ENCODE assay signal across 18 cellular contexts in the genomic region with DNA sequence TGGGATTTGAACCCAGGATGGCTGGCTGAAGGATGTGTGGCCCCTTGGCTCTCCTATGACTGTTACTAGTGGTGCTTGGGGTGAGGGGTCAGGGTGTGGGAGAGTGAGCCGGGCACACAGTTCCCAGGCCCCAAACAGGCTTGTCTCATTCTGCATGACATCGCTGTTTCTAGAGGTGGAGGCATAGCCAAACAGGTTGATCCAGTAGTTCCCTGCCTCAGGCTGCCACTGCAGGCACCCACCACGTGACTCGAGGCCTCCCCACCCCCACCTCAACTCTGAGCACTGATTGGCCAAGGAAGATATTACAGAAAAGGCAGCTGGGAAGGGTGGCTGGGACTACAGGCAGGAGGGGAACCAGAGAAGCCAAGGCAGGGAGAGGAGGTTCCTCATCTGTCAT.
DNase-seq lines count a peak whose midpoint lies in the region; ATAC-seq and TF ChIP-seq lines count a peak whose summit lies in the region.
"Had no signal": no experiment of that assay in that cellular context is flagged by ENCODE, and none has a peak within 500 bp of the region (broad histone marks: within the 10 kb centered on the region; RNA-seq: fewer than 3 reads in every experiment).

No MANE protein-coding gene starts in this region.

- DNase-seq in left ventricle myocardium inferior (no peak), left cardiac atrium (no peak), chondrocyte (ENCODE audit: low spot score) (peak; percentile 27), inferior parietal cortex (ENCODE audit: extremely low spot score) (no peak), GM20000 (ENCODE audit: low spot score) (no peak), KBM-7 (no peak)
- DNase-seq: activated naive CD4-positive, alpha-beta T cell treated with Interleukin-2 at 50 U/mL for 16 hours; dermis blood vessel endothelial cell; islet precursor cell; NCI-H1048; NCI-H2107; NCI-H526 treated with DMSO at 0.1 percent for 48 hours; stimulated activated CD4-positive, alpha-beta T cell treated with anti-CD3 and anti-CD28 coated beads, Interleukin-4, amount 100 ng/mL, for 1 hour had no signal

- peaks cover 6% of the 10 kb centered on the region for H3K9me3 Mint-ChIP-seq in chondrocyte (ENCODE audit: low read depth)
- H3K9me3 Mint-ChIP-seq in stimulated activated memory B cell treated with anti-CD40 and anti-IgM and Interleukin-4, amounts not matched to agents 10 μg/mL and 1 μg/mL and 100 μg/mL, for 72 hours = peaks cover 15% of the 10 kb centered on the region

- intact Hi-C loops in left ventricle myocardium inferior (cut with micrococcal nuclease) (no loop called here), left cardiac atrium (cut with DNase I) (no loop called here)

- no peaks in the 10 kb centered on the region for H3K27me3 ChIP-seq in left ventricle myocardium inferior (ENCODE audit: low read depth)
- H3K27me3 ChIP-seq: heart left ventricle had no signal

- peaks cover 10% of the 10 kb centered on the region for H3K9me3 ChIP-seq in left ventricle myocardium inferior (replicated peaks)

- no peak for TF ChIP-seq RAD21 in Ishikawa (IDR thresholded peaks at IDR 0.05; ENCODE audit: low read depth)

- ATAC-seq in left cardiac atrium = no peak
- ATAC-seq in stimulated activated memory B cell treated with anti-CD40 and anti-IgM and Interleukin-4, amounts not matched to agents 10 μg/mL and 1 μg/mL and 100 μg/mL, for 72 hours = no peak
- ATAC-seq: heart left ventricle, Panc1, SK-N-SH treated with all-trans-retinoic acid at 6 μM for 48 hours had no signal

- TF ChIP-seq EP300 in Ishikawa (IDR thresholded peaks at IDR 0.05; ENCODE audit: borderline replicate concordance) = no peak

- H3K27me3 Mint-ChIP-seq in chondrocyte (ENCODE audit: low read depth) = no peaks in the 10 kb centered on the region
- no peaks in the 10 kb centered on the region for H3K27me3 Mint-ChIP-seq in stimulated activated memory B cell treated with anti-CD40 and anti-IgM and Interleukin-4, amounts not matched to agents 10 μg/mL and 1 μg/mL and 100 μg/mL, for 72 hours

- peaks cover 47% of the 10 kb centered on the region for H3K36me3 ChIP-seq in left ventricle myocardium inferior

- TF ChIP-seq CTCF in left ventricle myocardium inferior (IDR thresholded peaks at IDR 0.05; ENCODE audit: borderline replicate concordance) (no peak), chondrocyte (IDR thresholded peaks at IDR 0.05) (no peak), GM20000 (IDR thresholded peaks at IDR 0.05; ENCODE audit: extremely low read depth, missing control alignments) (no peak)

- peaks cover 30% of the 10 kb centered on the region for H3K4me1 Mint-ChIP-seq in chondrocyte (ENCODE audit: low read depth)
- H3K4me1 Mint-ChIP-seq in stimulated activated memory B cell treated with anti-CD40 and anti-IgM and Interleukin-4, amounts not matched to agents 10 μg/mL and 1 μg/mL and 100 μg/mL, for 72 hours = peaks cover 56% of the 10 kb centered on the region

- H3K4me1 ChIP-seq in left ventricle myocardium inferior = peaks cover 26% of the 10 kb centered on the region

- H3K4me3 ChIP-seq in left ventricle myocardium inferior = no peak overlapping the region

- in situ Hi-C loops in KBM-7 (cut with MboI; ENCODE audit: low pct_unique_long_range_greater_than_20kb, low sequenced_read_pairs) = no loop called here

- peaks cover 35% of the 10 kb centered on the region for H3K36me3 Mint-ChIP-seq in chondrocyte (ENCODE audit: low read depth)
- peaks cover 77% of the 10 kb centered on the region for H3K36me3 Mint-ChIP-seq in stimulated activated memory B cell treated with anti-CD40 and anti-IgM and Interleukin-4, amounts not matched to agents 10 μg/mL and 1 μg/mL and 100 μg/mL, for 72 hours

- H3K27ac Mint-ChIP-seq in chondrocyte (ENCODE audit: unreplicated experiment) = no peak overlapping the region
- peak overlapping the region; percentile 62 for H3K27ac Mint-ChIP-seq in stimulated activated memory B cell treated with anti-CD40 and anti-IgM and Interleukin-4, amounts not matched to agents 10 μg/mL and 1 μg/mL and 100 μg/mL, for 72 hours

- H3K27ac ChIP-seq in left ventricle myocardium inferior (replicated peaks) = peak overlapping the region; percentile 1

- no peak overlapping the region for H3K4me3 Mint-ChIP-seq in chondrocyte (ENCODE audit: unreplicated experiment)
- no peak overlapping the region for H3K4me3 Mint-ChIP-seq in stimulated activated memory B cell treated with anti-CD40 and anti-IgM and Interleukin-4, amounts not matched to agents 10 μg/mL and 1 μg/mL and 100 μg/mL, for 72 hours

TF ChIP-seq in Ishikawa, 13 proteins besides CTCF, POLR2A, EP300 and RAD21:
- TF ChIP-seq CREB1 (IDR thresholded peaks at IDR 0.05; ENCODE audit: low read depth) = no peak
- TF ChIP-seq, protein P1, sequence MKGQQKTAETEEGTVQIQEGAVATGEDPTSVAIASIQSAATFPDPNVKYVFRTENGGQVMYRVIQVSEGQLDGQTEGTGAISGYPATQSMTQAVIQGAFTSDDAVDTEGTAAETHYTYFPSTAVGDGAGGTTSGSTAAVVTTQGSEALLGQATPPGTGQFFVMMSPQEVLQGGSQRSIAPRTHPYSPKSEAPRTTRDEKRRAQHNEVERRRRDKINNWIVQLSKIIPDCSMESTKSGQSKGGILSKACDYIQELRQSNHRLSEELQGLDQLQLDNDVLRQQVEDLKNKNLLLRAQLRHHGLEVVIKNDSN (IDR thresholded peaks at IDR 0.05) = peak; percentile 82
- TF ChIP-seq, protein P2, sequence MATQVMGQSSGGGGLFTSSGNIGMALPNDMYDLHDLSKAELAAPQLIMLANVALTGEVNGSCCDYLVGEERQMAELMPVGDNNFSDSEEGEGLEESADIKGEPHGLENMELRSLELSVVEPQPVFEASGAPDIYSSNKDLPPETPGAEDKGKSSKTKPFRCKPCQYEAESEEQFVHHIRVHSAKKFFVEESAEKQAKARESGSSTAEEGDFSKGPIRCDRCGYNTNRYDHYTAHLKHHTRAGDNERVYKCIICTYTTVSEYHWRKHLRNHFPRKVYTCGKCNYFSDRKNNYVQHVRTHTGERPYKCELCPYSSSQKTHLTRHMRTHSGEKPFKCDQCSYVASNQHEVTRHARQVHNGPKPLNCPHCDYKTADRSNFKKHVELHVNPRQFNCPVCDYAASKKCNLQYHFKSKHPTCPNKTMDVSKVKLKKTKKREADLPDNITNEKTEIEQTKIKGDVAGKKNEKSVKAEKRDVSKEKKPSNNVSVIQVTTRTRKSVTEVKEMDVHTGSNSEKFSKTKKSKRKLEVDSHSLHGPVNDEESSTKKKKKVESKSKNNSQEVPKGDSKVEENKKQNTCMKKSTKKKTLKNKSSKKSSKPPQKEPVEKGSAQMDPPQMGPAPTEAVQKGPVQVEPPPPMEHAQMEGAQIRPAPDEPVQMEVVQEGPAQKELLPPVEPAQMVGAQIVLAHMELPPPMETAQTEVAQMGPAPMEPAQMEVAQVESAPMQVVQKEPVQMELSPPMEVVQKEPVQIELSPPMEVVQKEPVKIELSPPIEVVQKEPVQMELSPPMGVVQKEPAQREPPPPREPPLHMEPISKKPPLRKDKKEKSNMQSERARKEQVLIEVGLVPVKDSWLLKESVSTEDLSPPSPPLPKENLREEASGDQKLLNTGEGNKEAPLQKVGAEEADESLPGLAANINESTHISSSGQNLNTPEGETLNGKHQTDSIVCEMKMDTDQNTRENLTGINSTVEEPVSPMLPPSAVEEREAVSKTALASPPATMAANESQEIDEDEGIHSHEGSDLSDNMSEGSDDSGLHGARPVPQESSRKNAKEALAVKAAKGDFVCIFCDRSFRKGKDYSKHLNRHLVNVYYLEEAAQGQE (IDR thresholded peaks at IDR 0.05; ENCODE audit: low read depth) = no peak
- TF ChIP-seq YY1 (IDR thresholded peaks at IDR 0.05; ENCODE audit: low read depth) = no peak
- TF ChIP-seq CEBPB (IDR thresholded peaks at IDR 0.05) = no peak
